Comparison of ENCODE assay signal across 24 cellular contexts in genomic region chr1:87062687-87063086, GRCh38.
"Had no signal": no experiment of that assay in that cellular context is flagged by ENCODE, and none has a peak within 500 bp of the region (broad histone marks: within the 10 kb centered on the region; RNA-seq: fewer than 3 reads in every experiment).

No MANE protein-coding gene starts in this region.

- H3K27ac Mint-ChIP-seq: activated CD4-positive, alpha-beta memory T cell treated with anti-CD3 and anti-CD28 coated beads for 36 hours; activated naive CD4-positive, alpha-beta T cell treated with anti-CD3 and anti-CD28 coated beads, Interleukin-2, amount 50 U/mL, for 24 hours; natural killer cell; progenitor cell of endocrine pancreas; stimulated activated naive CD8-positive, alpha-beta T cell treated with anti-CD3 and anti-CD28 coated beads, Interleukin-15, amount 100 ng/mL, for 72 hours had no signal

- H3K27me3 ChIP-seq: adrenal gland, ascending aorta, brain microvascular endothelial cell, esophagus muscularis mucosa, hepatocyte, left lung, transverse colon, uterus had no signal

- FAIRE-seq: frontal cortex had no signal

- H3K27me3 Mint-ChIP-seq: activated CD4-positive, alpha-beta memory T cell treated with anti-CD3 and anti-CD28 coated beads for 36 hours; activated naive CD4-positive, alpha-beta T cell treated with anti-CD3 and anti-CD28 coated beads, Interleukin-2, amount 50 U/mL, for 24 hours; progenitor cell of endocrine pancreas; stimulated activated naive CD8-positive, alpha-beta T cell treated with anti-CD3 and anti-CD28 coated beads, Interleukin-15, amount 100 ng/mL, for 72 hours had no signal

- H3K36me3 ChIP-seq: adrenal gland, ascending aorta, brain microvascular endothelial cell, esophagus muscularis mucosa, left lung, transverse colon, uterus had no signal

- ATAC-seq: left lung; natural killer cell; stimulated activated naive CD8-positive, alpha-beta T cell treated with anti-CD3 and anti-CD28 coated beads, Interleukin-15, amount 100 ng/mL, for 72 hours had no signal

- H3K4me1 ChIP-seq: left lung had no signal

- H3K9me3 ChIP-seq: adrenal gland, ascending aorta, left lung, uterus had no signal

- H3K36me3 Mint-ChIP-seq: natural killer cell had no signal

- H3K4me3 ChIP-seq: adrenal gland, ascending aorta, esophagus muscularis mucosa, hepatocyte, left lung, lung, transverse colon, uterus had no signal

- H3K9me3 Mint-ChIP-seq: natural killer cell had no signal

- H2AFZ ChIP-seq: hepatocyte had no signal

- H3K4me3 Mint-ChIP-seq: activated CD4-positive, alpha-beta memory T cell treated with anti-CD3 and anti-CD28 coated beads for 36 hours; activated naive CD4-positive, alpha-beta T cell treated with anti-CD3 and anti-CD28 coated beads, Interleukin-2, amount 50 U/mL, for 24 hours; immature natural killer cell; natural killer cell; stimulated activated naive CD8-positive, alpha-beta T cell treated with anti-CD3 and anti-CD28 coated beads, Interleukin-15, amount 100 ng/mL, for 72 hours had no signal

- H3K4me2 ChIP-seq: hepatocyte had no signal

- DNase-seq: activated CD4-positive, alpha-beta memory T cell treated with anti-CD3 and anti-CD28 coated beads for 36 hours; activated CD4-positive, alpha-beta T cell treated with anti-CD3 and anti-CD28 coated beads for 4 hours; activated CD4-positive, CD25-positive, alpha-beta regulatory T cell; activated gamma-delta T cell; adrenal gland; brain microvascular endothelial cell; caudate nucleus; glutamatergic neuron; immature natural killer cell; left lung; natural killer cell; stimulated activated CD4-positive, alpha-beta T cell treated with anti-CD3 and anti-CD28 coated beads, Interleukin-4, amount 100 ng/mL, for 24 hours; stimulated activated naive CD8-positive, alpha-beta T cell treated with anti-CD3 and anti-CD28 coated beads, Interleukin-15, amount 100 ng/mL, for 72 hours; T-helper 1 cell; T-helper 9 cell; transverse colon; uterus had no signal

- H3K27ac ChIP-seq: adrenal gland, ascending aorta, brain microvascular endothelial cell, esophagus muscularis mucosa, hepatocyte, left lung, transverse colon, uterus had no signal
